9 cellular contexts compared by ENCODE assay signal in genomic region chr17:39450051-39450450, GRCh38. TPM values are rescaled to one million over a fixed set of nuclear protein-coding genes. Genes with fewer than 3 reads are reported as not detected.
DNase-seq lines count a peak whose midpoint lies in the region; ATAC-seq and TF ChIP-seq lines count a peak whose summit lies in the region.
"Had no signal": no experiment of that assay in that cellular context is flagged by ENCODE, and none has a peak within 500 bp of the region (broad histone marks: within the 10 kb centered on the region; RNA-seq: fewer than 3 reads in every experiment).

No MANE protein-coding gene starts in this region.

- TF ChIP-seq CTCF in fibroblast of pulmonary artery (IDR thresholded peaks at IDR 0.05; ENCODE audit: low read length, missing control alignments): no peak
- no peak for TF ChIP-seq CTCF in gastrocnemius medialis (IDR thresholded peaks at IDR 0.05 in 4 of 5, conservative IDR thresholded peaks at IDR 0.05 in 1 of 5)
- no peak for TF ChIP-seq CTCF in body of pancreas (IDR thresholded peaks at IDR 0.05)

- H4K20me1 ChIP-seq in GM23248 (ENCODE audit: insufficient read depth): no peaks in the 10 kb centered on the region

- no peaks in the 10 kb centered on the region for H3K9me2 ChIP-seq in GM23248 (ENCODE audit: insufficient read depth)

- in situ Hi-C loops in GM23248 (cut with MboI) (no loop called here), gastrocnemius medialis (cut with MboI; ENCODE audit: low sequenced_read_pairs in 4 of 4) (no loop called here)

- no peaks in the 10 kb centered on the region for H3F3A ChIP-seq in GM23248 (ENCODE audit: insufficient read depth)

- peaks cover 12% of the 10 kb centered on the region; the same call in 1 of the 2 replicates for H3K36me3 ChIP-seq in GM23248 (ENCODE audit: low read depth)
- H3K36me3 ChIP-seq in SJCRH30: peaks cover 22% of the 10 kb centered on the region
- H3K36me3 ChIP-seq in gastrocnemius medialis: peaks cover 0 to 31% of the 10 kb centered on the region in 2 donors
- H3K36me3 ChIP-seq in body of pancreas (replicated peaks in 1 of 2; ENCODE audit: insufficient read depth in 1 of 2, low read depth in 2 of 2): peaks cover 3 to 9% of the 10 kb centered on the region in 2 donors

- H3K4me1 ChIP-seq in GM23248 (ENCODE audit: insufficient read depth): 0 out of 2 replicates have a peak, but pooled peaks cover 5% of the 10 kb centered on the region
- peaks cover 2% of the 10 kb centered on the region; the same call in 1 of the 2 replicates for H3K4me1 ChIP-seq in SJCRH30
- peaks cover 6 to 7% of the 10 kb centered on the region in 2 donors for H3K4me1 ChIP-seq in gastrocnemius medialis
- peaks cover 17% of the 10 kb centered on the region for H3K4me1 ChIP-seq in body of pancreas

- H3K27ac ChIP-seq in GM23248 (peak overlapping the region; percentile 88), SJCRH30 (peak overlapping the region; percentile 87), gastrocnemius medialis (peak overlapping the region in 1 of 4 donors; percentile 91), body of pancreas (no peak overlapping the region)

- H3K9ac ChIP-seq in GM23248: peak overlapping the region; percentile 97

- H3K4me3 ChIP-seq in GM23248: peak overlapping the region; percentile 96
- peak overlapping the region; percentile 88 for H3K4me3 ChIP-seq in SJCRH30
- peak overlapping the region; percentile 99 for H3K4me3 ChIP-seq in fibroblast of pulmonary artery (replicated peaks; ENCODE audit: low read depth, low read length)
- H3K4me3 ChIP-seq in gastrocnemius medialis: peak overlapping the region; percentile 78 to 99 (median 95)
- no peak overlapping the region for H3K4me3 ChIP-seq in body of pancreas

- ATAC-seq in gastrocnemius medialis: no peak
- no peak for ATAC-seq in GM19328 (IDR thresholded peaks at IDR 0.05; ENCODE audit: unreplicated experiment)
- ATAC-seq in body of pancreas: no peak
- no peak for ATAC-seq in GM18868 (IDR thresholded peaks at IDR 0.05; ENCODE audit: unreplicated experiment)

- TF ChIP-seq POLR2A in gastrocnemius medialis (IDR thresholded peaks at IDR 0.05) (no peak), body of pancreas (IDR thresholded peaks at IDR 0.05) (no peak)

- intact Hi-C loops in gastrocnemius medialis (cut with DNase I; ENCODE audit: low total_unique reads): loop anchor here (2.0 kb wide), 1 partner anchor 49 kb away; the partner anchor contains the start of gene FBXL20
- intact Hi-C loops in body of pancreas (cut with DNase I): no loop called here

- peaks cover 68% of the 10 kb centered on the region for H3K79me2 ChIP-seq in GM23248 (ENCODE audit: insufficient read depth)

- WGBS in GM23248 (ENCODE audit: low coverage in 1 of 2, low lambda C conversion rate in 2 of 2, missing lambda C conversion rate in 2 of 2), 2 experiments: 75 to 76% methylated on average over 13 of the region's 13 CpGs
- 77 to 82% methylated on average over 13 of the region's 13 CpGs for WGBS in body of pancreas, 2 donors

- H3K9me3 ChIP-seq in GM23248 (ENCODE audit: low read depth) (no peaks in the 10 kb centered on the region), SJCRH30 (replicated peaks) (no peaks in the 10 kb centered on the region), gastrocnemius medialis (no peaks in the 10 kb centered on the region), body of pancreas (no peaks in the 10 kb centered on the region)

- peak; percentile 8 for DNase-seq in GM23248
- no peak for DNase-seq in SJCRH30
- DNase-seq in fibroblast of pulmonary artery (ENCODE audit: low read depth): no peak
- DNase-seq in gastrocnemius medialis: no peak
- DNase-seq in DMS79 treated with DMSO at 0.1 percent for 48 hours (lab: John Stamatoyannopoulos, UW): no peak
- DNase-seq in body of pancreas: no peak
- DNase-seq: left colon had no signal

- peak overlapping the region; percentile 91 for H3K4me2 ChIP-seq in GM23248 (ENCODE audit: unreplicated experiment)

- H3K27me3 ChIP-seq in GM23248 (replicated peaks; ENCODE audit: insufficient read depth): no peaks in the 10 kb centered on the region
- no peaks in the 10 kb centered on the region for H3K27me3 ChIP-seq in SJCRH30
- no peaks in the 10 kb centered on the region for H3K27me3 ChIP-seq in gastrocnemius medialis
- no peaks in the 10 kb centered on the region for H3K27me3 ChIP-seq in body of pancreas

- H2AFZ ChIP-seq in GM23248: no peak overlapping the region

RNA-seq across cellular contexts. Expression of gene MED1, which starts 1.0 kb away (rescaled TPM):
- 14.9 and 17.6 TPM in 2 replicates for total RNA-seq in GM23248 (2014; rRNA removed; shearing (Covaris generic))
- 15.4 and 17.2 TPM in 2 replicates for polyA plus RNA-seq in GM23248 (2016; fragmentation: Nextera tagmentation; extraction: Ambion mirVana)
- total RNA-seq in SJCRH30 (2014; rRNA removed; shearing (Covaris generic)): 34.0 and 35.9 TPM in 2 replicates
- total RNA-seq in gastrocnemius medialis (10 to 100 TPM; 16.3 to 25.1 (median 17.8) TPM), body of pancreas (1 to 10 TPM; 9.2 to 9.3 TPM)

RNA-seq across cellular contexts. Expression of gene CDK12, which starts 11.2 kb away (rescaled TPM):
- total RNA-seq in GM23248 (2014; rRNA removed; shearing (Covaris generic)): 21.0 and 21.1 TPM in 2 replicates
- polyA plus RNA-seq in GM23248 (2016; fragmentation: Nextera tagmentation; extraction: Ambion mirVana): 8.2 and 8.9 TPM in 2 replicates
- total RNA-seq in SJCRH30 (2014; rRNA removed; shearing (Covaris generic)): 47.6 and 51.9 TPM in 2 replicates
- total RNA-seq in gastrocnemius medialis (10 to 100 TPM; 10.6 to 20.9 (median 14.2) TPM), body of pancreas (10 to 100 TPM; 17.4 to 25.1 TPM)

RNA-seq across cellular contexts. Expression of gene FBXL20, which starts 48.6 kb away (rescaled TPM):
- total RNA-seq in GM23248 (2014; rRNA removed; shearing (Covaris generic)): 9.7 and 17.3 TPM in 2 replicates
- 10.7 and 11.3 TPM in 2 replicates for polyA plus RNA-seq in GM23248 (2016; fragmentation: Nextera tagmentation; extraction: Ambion mirVana)
- 7.7 and 8.8 TPM in 2 replicates for total RNA-seq in SJCRH30 (2014; rRNA removed; shearing (Covaris generic))
- total RNA-seq in gastrocnemius medialis: 10 to 100 TPM; 10.4 to 15.4 (median 13.1) TPM
- 10 to 100 TPM in 1 of 2 donors, 1 to 10 TPM in 1; 6.7 to 11.9 TPM for total RNA-seq in body of pancreas

Comparison
In these comparisons a context has a peak if more than half of its experiments do, and no peak if none do; other contexts are left out.
1. H3K27ac ChIP-seq: peak in GM23248 (single experiment) and SJCRH30 (single experiment); none in body of pancreas (0 of 4).
2. H3K4me3 ChIP-seq: peak in GM23248 (single experiment), SJCRH30 (single experiment), fibroblast of pulmonary artery (single experiment) and gastrocnemius medialis (4 of 4); none in body of pancreas (0 of 2).